In genomic region chr20:32285621-32286334, GRCh38 we compare ENCODE assay signal across 1 cellular context.
TF ChIP-seq lines count a peak whose summit lies in the region.

No MANE protein-coding gene starts in this region.

TF ChIP-seq in GM12878, 131 proteins besides CTCF, POLR2A, EP300 and RAD21 (continued from another document and continues in another):
- TF ChIP-seq E2F4 (IDR thresholded peaks at IDR 0.05; ENCODE audit: low read depth, low read length) (no peak), CREB1 (IDR thresholded peaks at IDR 0.05; ENCODE audit: low read depth) (peak; percentile 70), BCL11A (IDR thresholded peaks at IDR 0.05; ENCODE audit: low read depth, low read length) (no peak), BCL3 (IDR thresholded peaks at IDR 0.05; ENCODE audit: borderline replicate concordance, insufficient read depth, low read depth, low read length, poor library complexity, severe bottlenecking) (peak; percentile 89), IKZF1 (conservative IDR thresholded peaks at IDR 0.05) (peak; percentile 35; the same call in 1 of the 2 replicates), JUND (IDR thresholded peaks at IDR 0.05; ENCODE audit: low read depth, low read length) (no peak), SKIL (IDR thresholded peaks at IDR 0.05; ENCODE audit: low read depth, poor library complexity, severe bottlenecking) (peak; percentile 53), EGR1 (IDR thresholded peaks at IDR 0.05; ENCODE audit: borderline replicate concordance in 1 of 2, low read depth in 2 of 2, low read length in 2 of 2) (no peak), CHD2 (IDR thresholded peaks at IDR 0.05; ENCODE audit: borderline replicate concordance, low read depth, low read length) (no peak), STAT1 (conservative IDR thresholded peaks at IDR 0.05) (no peak), ZZZ3 (IDR thresholded peaks at IDR 0.05; ENCODE audit: control insufficient read depth, insufficient read length, low read depth) (no peak), IRF4 (IDR thresholded peaks at IDR 0.05; ENCODE audit: low read depth, low read length) (no peak), MEF2B (IDR thresholded peaks at IDR 0.05; ENCODE audit: partially characterized antibody, poor library complexity, severe bottlenecking) (peak; percentile 75), HDAC6 (IDR thresholded peaks at IDR 0.05; ENCODE audit: unreplicated experiment) (no peak), MTA2 (IDR thresholded peaks at IDR 0.05; ENCODE audit: low read depth) (no peak), MYB (IDR thresholded peaks at IDR 0.05; ENCODE audit: borderline replicate concordance, low read depth, low read length) (no peak), RUNX3 (IDR thresholded peaks at IDR 0.05; ENCODE audit: low read length) (peak; percentile 59; the same call in 1 of the 2 replicates), ETV6 (conservative IDR thresholded peaks at IDR 0.05 in 1 of 2, IDR thresholded peaks at IDR 0.05 in 1 of 2; ENCODE audit: borderline replicate concordance in 1 of 2, low read depth in 1 of 2) (no peak), RBBP5 (conservative IDR thresholded peaks at IDR 0.05) (no peak), NFIC (IDR thresholded peaks at IDR 0.05; ENCODE audit: low read depth, low read length) (peak; percentile 39), HDGF (IDR thresholded peaks at IDR 0.05) (no peak), TAF1 (IDR thresholded peaks at IDR 0.05; ENCODE audit: borderline replicate concordance, low read depth, low read length) (0 out of 2 replicates have a peak, but pooled peaks have one; percentile 51), NBN (IDR thresholded peaks at IDR 0.05) (0 out of 2 replicates have a peak, but pooled peaks have one; percentile 70), ATF7 (IDR thresholded peaks at IDR 0.05; ENCODE audit: low read depth) (peak; percentile 69), PKNOX1 (IDR thresholded peaks at IDR 0.05) (peak; percentile 75), POU2F2 (IDR thresholded peaks at IDR 0.05; ENCODE audit: borderline replicate concordance, low read depth, low read length) (peak; percentile 79; the same call in 2 of the 3 replicates), IKZF2 (IDR thresholded peaks at IDR 0.05) (peak; percentile 8 to 28; a peak in 1 of 4 replicates), SMAD1 (IDR thresholded peaks at IDR 0.05; ENCODE audit: low read depth, partially characterized antibody) (no peak), EED (IDR thresholded peaks at IDR 0.05; ENCODE audit: low read depth) (no peak), SRF (IDR thresholded peaks at IDR 0.05; ENCODE audit: low read depth in 2 of 2, low read length in 2 of 2) (no peak), ZBTB11 (CRISPR knock-in tag; IDR thresholded peaks at IDR 0.05) (no peak), SP1 (IDR thresholded peaks at IDR 0.05; ENCODE audit: low read depth, low read length) (no peak), ZNF274 (IDR thresholded peaks at IDR 0.05; ENCODE audit: insufficient read depth, insufficient read length) (no peak), MEF2A (IDR thresholded peaks at IDR 0.05; ENCODE audit: insufficient read depth, low read depth, low read length) (peak; percentile 87), RCOR1 (conservative IDR thresholded peaks at IDR 0.05; ENCODE audit: low read depth, low read length) (no peak)
- TF ChIP-seq, protein P1, sequence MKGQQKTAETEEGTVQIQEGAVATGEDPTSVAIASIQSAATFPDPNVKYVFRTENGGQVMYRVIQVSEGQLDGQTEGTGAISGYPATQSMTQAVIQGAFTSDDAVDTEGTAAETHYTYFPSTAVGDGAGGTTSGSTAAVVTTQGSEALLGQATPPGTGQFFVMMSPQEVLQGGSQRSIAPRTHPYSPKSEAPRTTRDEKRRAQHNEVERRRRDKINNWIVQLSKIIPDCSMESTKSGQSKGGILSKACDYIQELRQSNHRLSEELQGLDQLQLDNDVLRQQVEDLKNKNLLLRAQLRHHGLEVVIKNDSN (IDR thresholded peaks at IDR 0.05; ENCODE audit: borderline replicate concordance, extremely low read length, insufficient read depth, low read depth, low read length) = no peak
- TF ChIP-seq, protein P2, sequence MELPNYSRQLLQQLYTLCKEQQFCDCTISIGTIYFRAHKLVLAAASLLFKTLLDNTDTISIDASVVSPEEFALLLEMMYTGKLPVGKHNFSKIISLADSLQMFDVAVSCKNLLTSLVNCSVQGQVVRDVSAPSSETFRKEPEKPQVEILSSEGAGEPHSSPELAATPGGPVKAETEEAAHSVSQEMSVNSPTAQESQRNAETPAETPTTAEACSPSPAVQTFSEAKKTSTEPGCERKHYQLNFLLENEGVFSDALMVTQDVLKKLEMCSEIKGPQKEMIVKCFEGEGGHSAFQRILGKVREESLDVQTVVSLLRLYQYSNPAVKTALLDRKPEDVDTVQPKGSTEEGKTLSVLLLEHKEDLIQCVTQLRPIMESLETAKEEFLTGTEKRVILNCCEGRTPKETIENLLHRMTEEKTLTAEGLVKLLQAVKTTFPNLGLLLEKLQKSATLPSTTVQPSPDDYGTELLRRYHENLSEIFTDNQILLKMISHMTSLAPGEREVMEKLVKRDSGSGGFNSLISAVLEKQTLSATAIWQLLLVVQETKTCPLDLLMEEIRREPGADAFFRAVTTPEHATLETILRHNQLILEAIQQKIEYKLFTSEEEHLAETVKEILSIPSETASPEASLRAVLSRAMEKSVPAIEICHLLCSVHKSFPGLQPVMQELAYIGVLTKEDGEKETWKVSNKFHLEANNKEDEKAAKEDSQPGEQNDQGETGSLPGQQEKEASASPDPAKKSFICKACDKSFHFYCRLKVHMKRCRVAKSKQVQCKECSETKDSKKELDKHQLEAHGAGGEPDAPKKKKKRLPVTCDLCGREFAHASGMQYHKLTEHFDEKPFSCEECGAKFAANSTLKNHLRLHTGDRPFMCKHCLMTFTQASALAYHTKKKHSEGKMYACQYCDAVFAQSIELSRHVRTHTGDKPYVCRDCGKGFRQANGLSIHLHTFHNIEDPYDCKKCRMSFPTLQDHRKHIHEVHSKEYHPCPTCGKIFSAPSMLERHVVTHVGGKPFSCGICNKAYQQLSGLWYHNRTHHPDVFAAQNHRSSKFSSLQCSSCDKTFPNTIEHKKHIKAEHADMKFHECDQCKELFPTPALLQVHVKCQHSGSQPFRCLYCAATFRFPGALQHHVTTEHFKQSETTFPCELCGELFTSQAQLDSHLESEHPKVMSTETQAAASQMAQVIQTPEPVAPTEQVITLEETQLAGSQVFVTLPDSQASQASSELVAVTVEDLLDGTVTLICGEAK (IDR thresholded peaks at IDR 0.05; ENCODE audit: borderline replicate concordance) = no peak
- TF ChIP-seq, protein P3, sequence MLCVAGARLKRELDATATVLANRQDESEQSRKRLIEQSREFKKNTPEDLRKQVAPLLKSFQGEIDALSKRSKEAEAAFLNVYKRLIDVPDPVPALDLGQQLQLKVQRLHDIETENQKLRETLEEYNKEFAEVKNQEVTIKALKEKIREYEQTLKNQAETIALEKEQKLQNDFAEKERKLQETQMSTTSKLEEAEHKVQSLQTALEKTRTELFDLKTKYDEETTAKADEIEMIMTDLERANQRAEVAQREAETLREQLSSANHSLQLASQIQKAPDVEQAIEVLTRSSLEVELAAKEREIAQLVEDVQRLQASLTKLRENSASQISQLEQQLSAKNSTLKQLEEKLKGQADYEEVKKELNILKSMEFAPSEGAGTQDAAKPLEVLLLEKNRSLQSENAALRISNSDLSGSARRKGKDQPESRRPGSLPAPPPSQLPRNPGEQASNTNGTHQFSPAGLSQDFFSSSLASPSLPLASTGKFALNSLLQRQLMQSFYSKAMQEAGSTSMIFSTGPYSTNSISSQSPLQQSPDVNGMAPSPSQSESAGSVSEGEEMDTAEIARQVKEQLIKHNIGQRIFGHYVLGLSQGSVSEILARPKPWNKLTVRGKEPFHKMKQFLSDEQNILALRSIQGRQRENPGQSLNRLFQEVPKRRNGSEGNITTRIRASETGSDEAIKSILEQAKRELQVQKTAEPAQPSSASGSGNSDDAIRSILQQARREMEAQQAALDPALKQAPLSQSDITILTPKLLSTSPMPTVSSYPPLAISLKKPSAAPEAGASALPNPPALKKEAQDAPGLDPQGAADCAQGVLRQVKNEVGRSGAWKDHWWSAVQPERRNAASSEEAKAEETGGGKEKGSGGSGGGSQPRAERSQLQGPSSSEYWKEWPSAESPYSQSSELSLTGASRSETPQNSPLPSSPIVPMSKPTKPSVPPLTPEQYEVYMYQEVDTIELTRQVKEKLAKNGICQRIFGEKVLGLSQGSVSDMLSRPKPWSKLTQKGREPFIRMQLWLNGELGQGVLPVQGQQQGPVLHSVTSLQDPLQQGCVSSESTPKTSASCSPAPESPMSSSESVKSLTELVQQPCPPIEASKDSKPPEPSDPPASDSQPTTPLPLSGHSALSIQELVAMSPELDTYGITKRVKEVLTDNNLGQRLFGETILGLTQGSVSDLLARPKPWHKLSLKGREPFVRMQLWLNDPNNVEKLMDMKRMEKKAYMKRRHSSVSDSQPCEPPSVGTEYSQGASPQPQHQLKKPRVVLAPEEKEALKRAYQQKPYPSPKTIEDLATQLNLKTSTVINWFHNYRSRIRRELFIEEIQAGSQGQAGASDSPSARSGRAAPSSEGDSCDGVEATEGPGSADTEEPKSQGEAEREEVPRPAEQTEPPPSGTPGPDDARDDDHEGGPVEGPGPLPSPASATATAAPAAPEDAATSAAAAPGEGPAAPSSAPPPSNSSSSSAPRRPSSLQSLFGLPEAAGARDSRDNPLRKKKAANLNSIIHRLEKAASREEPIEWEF (IDR thresholded peaks at IDR 0.05; ENCODE audit: insufficient replicate concordance, low read depth, low read length) = no peak
- TF ChIP-seq, protein P4, sequence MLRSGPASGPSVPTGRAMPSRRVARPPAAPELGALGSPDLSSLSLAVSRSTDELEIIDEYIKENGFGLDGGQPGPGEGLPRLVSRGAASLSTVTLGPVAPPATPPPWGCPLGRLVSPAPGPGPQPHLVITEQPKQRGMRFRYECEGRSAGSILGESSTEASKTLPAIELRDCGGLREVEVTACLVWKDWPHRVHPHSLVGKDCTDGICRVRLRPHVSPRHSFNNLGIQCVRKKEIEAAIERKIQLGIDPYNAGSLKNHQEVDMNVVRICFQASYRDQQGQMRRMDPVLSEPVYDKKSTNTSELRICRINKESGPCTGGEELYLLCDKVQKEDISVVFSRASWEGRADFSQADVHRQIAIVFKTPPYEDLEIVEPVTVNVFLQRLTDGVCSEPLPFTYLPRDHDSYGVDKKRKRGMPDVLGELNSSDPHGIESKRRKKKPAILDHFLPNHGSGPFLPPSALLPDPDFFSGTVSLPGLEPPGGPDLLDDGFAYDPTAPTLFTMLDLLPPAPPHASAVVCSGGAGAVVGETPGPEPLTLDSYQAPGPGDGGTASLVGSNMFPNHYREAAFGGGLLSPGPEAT (IDR thresholded peaks at IDR 0.05; ENCODE audit: low read depth) = peak; percentile 69; the same call in 1 of the 2 replicates
